ENCODE assay signal across 11 cellular contexts in the genomic region with DNA sequence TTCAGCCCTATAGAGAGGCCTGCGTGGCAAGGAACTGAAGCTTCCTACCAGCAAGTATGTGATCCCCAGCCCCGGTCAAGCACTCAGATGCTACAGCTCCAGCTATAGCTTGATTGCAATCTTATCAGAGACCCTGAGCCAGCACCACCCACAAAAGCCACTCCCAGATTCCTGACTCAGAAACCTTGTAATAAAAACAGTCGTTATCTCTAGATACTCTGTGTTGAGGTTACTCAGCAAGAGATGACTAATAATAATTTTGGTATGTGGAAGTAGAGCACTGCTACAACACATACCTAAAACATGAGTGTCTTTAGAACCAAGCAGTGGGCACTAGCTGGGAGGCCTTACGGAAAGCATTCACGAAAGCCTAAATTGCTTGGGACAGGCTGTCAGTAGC.
DNase-seq lines count a peak whose midpoint lies in the region; ATAC-seq and FAIRE-seq lines count a peak whose summit lies in the region.
"Had no signal": no experiment of that assay in that cellular context is flagged by ENCODE, and none has a peak within 500 bp of the region (broad histone marks: within the 10 kb centered on the region; RNA-seq: fewer than 3 reads in every experiment).

No MANE protein-coding gene starts in this region.

- DNase-seq in GM04504 (ENCODE audit: low read depth) (peak; percentile 15), RCC 7860 (ENCODE audit: low spot score) (peak; percentile 74), epithelial cell of prostate (ENCODE audit: low read depth, low spot score) (peak; percentile 64), DMS53 (lab: John Stamatoyannopoulos, UW) (no peak), cerebellum (ENCODE audit: low spot score) (no peak)
- peak; percentile 25 to 43 for DNase-seq in stimulated activated CD4-positive, alpha-beta T cell treated with anti-CD3 and anti-CD28 coated beads, Interleukin-2, amount 100 ng/mL, for 24 hours
- DNase-seq: NCI-H1694 had no signal

- peak overlapping the region; percentile 7 for H3K27ac ChIP-seq in epithelial cell of prostate
- H3K27ac ChIP-seq: thoracic aorta had no signal

- no peak for ATAC-seq in GM18520 (IDR thresholded peaks at IDR 0.05; ENCODE audit: unreplicated experiment)
- ATAC-seq: Right ventricle myocardium inferior had no signal

- peak; percentile 32 for FAIRE-seq in RCC 7860 (lab: Jason Lieb, UNC)
- FAIRE-seq: endometrium had no signal

Comparison
In these comparisons a context has a peak if more than half of its experiments do, and no peak if none do; other contexts are left out.
1. DNase-seq: peak in GM04504 (single experiment), RCC 7860 (single experiment), epithelial cell of prostate (single experiment) and stimulated activated CD4-positive, alpha-beta T cell treated with anti-CD3 and anti-CD28 coated beads, Interleukin-2, amount 100 ng/mL, for 24 hours (2 of 2); none in DMS53 (single experiment) and cerebellum (single experiment).